8 cellular contexts compared by ENCODE assay signal in the genomic region with DNA sequence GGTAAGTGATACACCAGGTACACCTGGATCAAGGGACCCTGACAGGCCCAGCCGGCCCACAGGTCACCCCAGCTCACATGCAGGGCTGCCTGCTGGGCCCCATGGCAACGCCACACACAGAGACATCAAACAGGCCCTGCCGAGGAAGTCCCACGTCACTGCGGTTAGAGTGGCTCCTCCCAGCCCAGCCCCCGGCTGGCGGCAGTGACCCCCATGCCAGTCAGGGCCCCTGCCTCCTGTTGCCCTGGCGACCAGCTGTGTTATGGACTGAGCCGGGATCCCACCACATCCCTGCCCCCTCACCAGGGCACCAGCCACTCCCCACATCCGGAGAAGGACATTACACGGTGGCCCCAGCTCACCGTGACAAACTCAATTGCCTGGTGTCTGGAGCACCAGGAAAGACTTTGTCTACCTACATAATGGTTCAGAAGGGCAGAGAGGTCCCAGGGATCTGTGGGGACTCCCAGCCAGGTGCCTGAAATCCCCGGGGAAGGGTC. TPM values are rescaled to one million over a fixed set of nuclear protein-coding genes. Genes with fewer than 3 reads are reported as not detected.
DNase-seq lines count a peak whose midpoint lies in the region; ATAC-seq and TF ChIP-seq lines count a peak whose summit lies in the region.

No MANE protein-coding gene starts in this region.

- H3K9me3 Mint-ChIP-seq in natural killer cell, result no peaks in the 10 kb centered on the region
- no peaks in the 10 kb centered on the region for H3K9me3 Mint-ChIP-seq in stimulated activated naive CD8-positive, alpha-beta T cell treated with anti-CD3 and anti-CD28 coated beads, Interleukin-15, Interleukin-2, amounts not matched to agents 100 ng/mL and 50 ng/mL, for 24 hours

- H3K36me3 ChIP-seq in A673 (ENCODE audit: insufficient read depth, low read length, poor library complexity, severe bottlenecking) (no peaks in the 10 kb centered on the region), OCI-LY7 (ENCODE audit: insufficient read depth, low read length) (no peaks in the 10 kb centered on the region)

- no peaks in the 10 kb centered on the region for H3K79me2 ChIP-seq in OCI-LY7 (ENCODE audit: insufficient read depth, low read depth, low read length)

- H3K36me3 Mint-ChIP-seq in natural killer cell, result no peaks in the 10 kb centered on the region
- peaks cover under 1% of the 10 kb centered on the region for H3K36me3 Mint-ChIP-seq in stimulated activated naive CD8-positive, alpha-beta T cell treated with anti-CD3 and anti-CD28 coated beads, Interleukin-15, Interleukin-2, amounts not matched to agents 100 ng/mL and 50 ng/mL, for 24 hours (ENCODE audit: low read depth)

- H3K4me2 ChIP-seq in OCI-LY7 (ENCODE audit: low read length), result peak overlapping the region; percentile 86

- peak; percentile 66 for ATAC-seq in GM18511 (IDR thresholded peaks at IDR 0.05; ENCODE audit: unreplicated experiment)
- ATAC-seq in HG03095 (IDR thresholded peaks at IDR 0.05; ENCODE audit: unreplicated experiment), result peak; percentile 43
- peak; percentile 6 for ATAC-seq in esophagus mucosa
- ATAC-seq in natural killer cell, result peak; percentile 48 to 81 (median 63)

- H3K4me3 ChIP-seq in A673 (ENCODE audit: low read depth, low read length, poor library complexity, severe bottlenecking) (peak overlapping the region; percentile 59), OCI-LY7 (ENCODE audit: low read depth, low read length, poor library complexity, severe bottlenecking) (peak overlapping the region; percentile 64)

- H3K27ac ChIP-seq in A673 (ENCODE audit: low read depth, low read length, poor library complexity, severe bottlenecking) (peak overlapping the region; percentile 100), OCI-LY7 (ENCODE audit: low read depth, low read length, poor library complexity, severe bottlenecking) (peak overlapping the region; percentile 47)

- TF ChIP-seq CTCF in A673 (conservative IDR thresholded peaks at IDR 0.05; ENCODE audit: low read depth, low read length) (no peak), OCI-LY7 (conservative IDR thresholded peaks at IDR 0.05; ENCODE audit: low read length) (no peak), natural killer cell (IDR thresholded peaks at IDR 0.05) (no peak)

- DNase-seq in A673 (ENCODE audit: low spot score) (peak; percentile 82), OCI-LY7 (ENCODE audit: low spot score) (peak; percentile 80), activated T-cell treated with anti-CD3 and anti-CD28 coated beads for 48 hours (ENCODE audit: low read depth) (peak; percentile 95), natural killer cell (peak; percentile 97)

- no peaks in the 10 kb centered on the region for H3K9me3 ChIP-seq in A673 (ENCODE audit: low read depth, low read length, poor library complexity, severe bottlenecking)
- no peaks in the 10 kb centered on the region for H3K9me3 ChIP-seq in OCI-LY7 (ENCODE audit: low read length)

- peak overlapping the region; percentile 88 for H3K4me3 Mint-ChIP-seq in natural killer cell
- peak overlapping the region; percentile 86 for H3K4me3 Mint-ChIP-seq in stimulated activated naive CD8-positive, alpha-beta T cell treated with anti-CD3 and anti-CD28 coated beads, Interleukin-15, Interleukin-2, amounts not matched to agents 100 ng/mL and 50 ng/mL, for 24 hours

- CTCF ChIA-PET in A673 (lab: Charles Lee), result no interaction called here
- CTCF ChIA-PET in OCI-LY7 (lab: Charles Lee; ENCODE audit: unreplicated experiment), result no interaction called here

- BruUV-seq in A673 (replicated peaks; lab: Mats Ljungman, UMichigan), result no TSS peak
- no TSS peak for BruUV-seq in OCI-LY7 (replicated peaks; lab: Mats Ljungman, UMichigan)

- H2AFZ ChIP-seq in OCI-LY7 (ENCODE audit: low read length), result peak overlapping the region; percentile 86; the same call in 1 of the 2 replicates

- no peaks in the 10 kb centered on the region for H4K20me1 ChIP-seq in OCI-LY7 (ENCODE audit: insufficient read depth, low read length)

- H3K27ac Mint-ChIP-seq in natural killer cell, result peak overlapping the region; percentile 99 to 100
- peak overlapping the region; percentile 97 for H3K27ac Mint-ChIP-seq in stimulated activated naive CD8-positive, alpha-beta T cell treated with anti-CD3 and anti-CD28 coated beads, Interleukin-15, Interleukin-2, amounts not matched to agents 100 ng/mL and 50 ng/mL, for 24 hours

- peaks cover 51% of the 10 kb centered on the region for H3K4me1 ChIP-seq in A673 (ENCODE audit: insufficient read depth, low read length, poor library complexity, severe bottlenecking)
- peaks cover 43% of the 10 kb centered on the region for H3K4me1 ChIP-seq in OCI-LY7 (ENCODE audit: insufficient read depth, low read length, poor library complexity, severe bottlenecking)

- no peaks in the 10 kb centered on the region for H3K9me2 ChIP-seq in OCI-LY7 (ENCODE audit: insufficient read depth, low read length)

- H3K4me1 Mint-ChIP-seq in natural killer cell, result peaks cover 32 to 63% of the 10 kb centered on the region in 2 donors
- H3K4me1 Mint-ChIP-seq in stimulated activated naive CD8-positive, alpha-beta T cell treated with anti-CD3 and anti-CD28 coated beads, Interleukin-15, Interleukin-2, amounts not matched to agents 100 ng/mL and 50 ng/mL, for 24 hours (ENCODE audit: low read depth), result peaks cover 72% of the 10 kb centered on the region

- H3K27me3 ChIP-seq in A673 (replicated peaks; ENCODE audit: insufficient read depth, low read depth, low read length, poor library complexity), result no peaks in the 10 kb centered on the region

- POLR2A ChIA-PET in A673 (lab: Charles Lee; ENCODE audit: low non-redundant PET) (no interaction called here), OCI-LY7 (lab: Charles Lee) (interaction anchor here (0.9 kb wide), 1 partner anchor 10 kb away, joined by 5 read pairs; no protein-coding TSS in a partner anchor)

- intact Hi-C loops in A673 (cut with micrococcal nuclease; ENCODE audit: unreplicated experiment) (loop anchor here (10.0 kb wide), 1 partner anchor 682 kb away; no protein-coding TSS in a partner anchor), OCI-LY7 (cut with micrococcal nuclease; ENCODE audit: unreplicated experiment) (no loop called here), natural killer cell (cut with micrococcal nuclease) (loop anchor here (1.0 to 5.0 kb wide), 4 partner anchors 7 to 689 kb away; no protein-coding TSS in a partner anchor)

- no peaks in the 10 kb centered on the region for H3K27me3 Mint-ChIP-seq in natural killer cell (ENCODE audit: low read depth in 2 of 2)
- H3K27me3 Mint-ChIP-seq in stimulated activated naive CD8-positive, alpha-beta T cell treated with anti-CD3 and anti-CD28 coated beads, Interleukin-15, Interleukin-2, amounts not matched to agents 100 ng/mL and 50 ng/mL, for 24 hours, result no peaks in the 10 kb centered on the region

RNA-seq across cellular contexts. Expression of a gene that starts 30.4 kb away (rescaled TPM):
- total RNA-seq in A673 (2021), result 4.9 and 7.1 TPM in 2 replicates
- not detected in 2 replicates for total RNA-seq in OCI-LY7 (2014; rRNA removed; shearing (Covaris generic))
- total RNA-seq in OCI-LY7 (2022), result not detected in 2 replicates
- total RNA-seq in esophagus mucosa, result not detected
- 1 to 10 TPM; 2.6 to 6.3 (median 3.0) TPM for total RNA-seq in natural killer cell

RNA-seq across cellular contexts. Expression of a gene that starts 51.3 kb away (rescaled TPM):
- total RNA-seq in A673 (2021) (9.8 and 13.7 TPM in 2 replicates), OCI-LY7 (2022) (10.8 and 13.4 TPM in 2 replicates), esophagus mucosa (10.9 TPM), natural killer cell (1 to 10 TPM; 5.8 to 5.9 (median 5.9) TPM)
- 3.7 and 5.0 TPM in 2 replicates for total RNA-seq in OCI-LY7 (2014; rRNA removed; shearing (Covaris generic))

RNA-seq across cellular contexts. Expression of a gene that starts 59.3 kb away (rescaled TPM):
- 3.2 and 4.0 TPM in 2 replicates for total RNA-seq in A673 (2021)
- total RNA-seq in OCI-LY7 (2014; rRNA removed; shearing (Covaris generic)), result 2.5 and 4.5 TPM in 2 replicates
- 7.1 and 7.2 TPM in 2 replicates for total RNA-seq in OCI-LY7 (2022)
- 5.7 TPM for total RNA-seq in esophagus mucosa
- 1 to 10 TPM; 3.8 to 7.7 (median 4.0) TPM for total RNA-seq in natural killer cell

RNA-seq across cellular contexts. Expression of a gene that starts 59.4 kb away (rescaled TPM):
- 38.6 and 40.9 TPM in 2 replicates for total RNA-seq in A673 (2021)
- total RNA-seq in OCI-LY7 (2014; rRNA removed; shearing (Covaris generic)), result 18.7 and 23.3 TPM in 2 replicates
- total RNA-seq in OCI-LY7 (2022), result 44.0 and 48.3 TPM in 2 replicates
- total RNA-seq in esophagus mucosa, result 29.7 TPM
- total RNA-seq in natural killer cell, result 10 to 100 TPM; 42.8 to 49.3 (median 48.4) TPM

Comparison
In these comparisons a context has a peak if more than half of its experiments do, and no peak if none do; other contexts are left out.
1. Peak in every context shown above with its lines: DNase-seq, ATAC-seq, H3K4me3 ChIP-seq and H3K27ac ChIP-seq.
2. ATAC-seq: peak in every context shown above with its lines; median percentile 66 in GM18511; 63 in natural killer cell; 43 in HG03095; 6 in esophagus mucosa.